1 cellular context compared by ENCODE assay signal in genomic region chr16:85207357-85207921, GRCh38.
A peak's percentile ranks its signal among the peaks of the same experiment; 100 is the strongest.
TF ChIP-seq lines count a peak whose summit lies in the region.

No MANE protein-coding gene starts in this region.

TF ChIP-seq in IMR-90, 13 proteins besides CTCF, POLR2A, EP300 and RAD21 (continued from another document):
- TF ChIP-seq MAFK (IDR thresholded peaks at IDR 0.05; ENCODE audit: low read depth, low read length), result no peak
- TF ChIP-seq CHD1 (IDR thresholded peaks at IDR 0.05; ENCODE audit: low read depth, low read length), result no peak
- no peak for TF ChIP-seq RFX5 (IDR thresholded peaks at IDR 0.05; ENCODE audit: low read depth, low read length)
- TF ChIP-seq FOS (IDR thresholded peaks at IDR 0.05; ENCODE audit: low read depth, low read length), result peak; percentile 64; the same call in 1 of the 2 replicates
- peak; percentile 50; the same call in 1 of the 2 replicates for TF ChIP-seq MAZ (IDR thresholded peaks at IDR 0.05; ENCODE audit: borderline replicate concordance, low read depth, low read length)
- TF ChIP-seq NFE2L2 (IDR thresholded peaks at IDR 0.05; ENCODE audit: low read depth, low read length), result no peak
- peak; percentile 67 for TF ChIP-seq BHLHE40 (IDR thresholded peaks at IDR 0.05; ENCODE audit: low read depth, low read length)
- TF ChIP-seq MXI1 (IDR thresholded peaks at IDR 0.05; ENCODE audit: borderline replicate concordance, low read depth, low read length), result no peak
